Comparison of ENCODE assay signal across 12 cellular contexts in genomic region chr18:50315100-50315871, GRCh38.
DNase-seq lines count a peak whose midpoint lies in the region; ATAC-seq and TF ChIP-seq lines count a peak whose summit lies in the region.
"Had no signal": no experiment of that assay in that cellular context is flagged by ENCODE, and none has a peak within 500 bp of the region (broad histone marks: within the 10 kb centered on the region; RNA-seq: fewer than 3 reads in every experiment).

No MANE protein-coding gene starts in this region.

- H3K27me3 ChIP-seq in OCI-LY1 (ENCODE audit: insufficient read depth, low read length) = no peaks in the 10 kb centered on the region
- peaks cover 4% of the 10 kb centered on the region for H3K27me3 ChIP-seq in effector memory CD4-positive, alpha-beta T cell (replicated peaks; ENCODE audit: control insufficient read depth, insufficient read depth, low read length, poor library complexity, severe bottlenecking)
- H3K27me3 ChIP-seq: colonic mucosa had no signal

- peaks cover 54% of the 10 kb centered on the region for H3K4me1 ChIP-seq in OCI-LY1 (ENCODE audit: insufficient read depth, low read length, severe bottlenecking)
- H3K4me1 ChIP-seq in effector memory CD4-positive, alpha-beta T cell (ENCODE audit: control insufficient read depth, insufficient read depth, low read length, poor library complexity, severe bottlenecking) = no peaks in the 10 kb centered on the region
- H3K4me1 ChIP-seq: colonic mucosa had no signal

- H3K79me2 ChIP-seq in OCI-LY1 (ENCODE audit: insufficient read depth, low read length) = no peaks in the 10 kb centered on the region

- peak overlapping the region; percentile 54 for H3K27ac ChIP-seq in OCI-LY1 (ENCODE audit: low read depth, low read length, poor library complexity, severe bottlenecking)
- no peak overlapping the region for H3K27ac ChIP-seq in effector memory CD4-positive, alpha-beta T cell (ENCODE audit: insufficient read depth, low read length, poor library complexity, severe bottlenecking)
- H3K27ac ChIP-seq: colonic mucosa had no signal

- H4K20me1 ChIP-seq in OCI-LY1 (ENCODE audit: insufficient read depth, low read length) = no peaks in the 10 kb centered on the region

- H2AFZ ChIP-seq in OCI-LY1 (ENCODE audit: low read length) = no peak overlapping the region

- H3K36me3 ChIP-seq in OCI-LY1 (ENCODE audit: insufficient read depth, low read length) = no peaks in the 10 kb centered on the region
- H3K36me3 ChIP-seq in effector memory CD4-positive, alpha-beta T cell (ENCODE audit: control insufficient read depth, insufficient read depth, low read length) = no peaks in the 10 kb centered on the region
- H3K36me3 ChIP-seq: colonic mucosa had no signal

- H3K9me2 ChIP-seq in OCI-LY1 (ENCODE audit: low read depth, low read length) = no peaks in the 10 kb centered on the region

- ATAC-seq in GM18502 (IDR thresholded peaks at IDR 0.05; ENCODE audit: poor library complexity, unreplicated experiment) (peak; percentile 81), HG02981 (IDR thresholded peaks at IDR 0.05; ENCODE audit: unreplicated experiment) (peak; percentile 78)

- TF ChIP-seq POLR2A in erythroblast (IDR thresholded peaks at IDR 0.05; ENCODE audit: low read length) = no peak

- H3K9me3 ChIP-seq in OCI-LY1 (ENCODE audit: low read length) = 0 out of 2 replicates have a peak, but pooled peaks cover 2% of the 10 kb centered on the region
- no peaks in the 10 kb centered on the region for H3K9me3 ChIP-seq in effector memory CD4-positive, alpha-beta T cell (ENCODE audit: control insufficient read depth, low read length)
- H3K9me3 ChIP-seq: colonic mucosa had no signal

- DNase-seq in GM20000 (ENCODE audit: low spot score) = peak; percentile 61
- no peak for DNase-seq in effector memory CD4-positive, alpha-beta T cell
- no peak for DNase-seq in DMS 273 treated with DMSO at 0.1 percent for 48 hours (lab: John Stamatoyannopoulos, UW)
- no peak for DNase-seq in erythroblast (lab: John Stamatoyannopoulos, UW)
- no peak for DNase-seq in anterior cingulate cortex (lab: John Stamatoyannopoulos, UW)
- DNase-seq: activated effector memory CD4-positive, alpha-beta T cell treated with anti-CD3 and anti-CD28 coated beads, Interleukin-2, amount 50 U/mL, for 16 hours; colonic mucosa; Kasumi-1; mesenchymal stem cell had no signal

- no peak overlapping the region for H3K9ac ChIP-seq in OCI-LY1 (ENCODE audit: low read length)

- peaks cover 9% of the 10 kb centered on the region for H3F3A ChIP-seq in OCI-LY1 (ENCODE audit: insufficient read depth, low read length)

- TF ChIP-seq CTCF in GM20000 (IDR thresholded peaks at IDR 0.05; ENCODE audit: extremely low read depth, missing control alignments) = no peak
- TF ChIP-seq CTCF in OCI-LY1 (IDR thresholded peaks at IDR 0.05; ENCODE audit: low read length) = no peak

- no peak overlapping the region for H3K4me3 ChIP-seq in OCI-LY1 (ENCODE audit: low read depth, low read length, poor library complexity, severe bottlenecking)
- no peak overlapping the region for H3K4me3 ChIP-seq in effector memory CD4-positive, alpha-beta T cell (ENCODE audit: insufficient read depth, low read depth, low read length, poor library complexity, severe bottlenecking)
- H3K4me3 ChIP-seq: colonic mucosa had no signal

- H3K4me2 ChIP-seq in OCI-LY1 (ENCODE audit: low read length) = peak overlapping the region; percentile 38
